ENCODE assay signal across 9 cellular contexts in the genomic region with DNA sequence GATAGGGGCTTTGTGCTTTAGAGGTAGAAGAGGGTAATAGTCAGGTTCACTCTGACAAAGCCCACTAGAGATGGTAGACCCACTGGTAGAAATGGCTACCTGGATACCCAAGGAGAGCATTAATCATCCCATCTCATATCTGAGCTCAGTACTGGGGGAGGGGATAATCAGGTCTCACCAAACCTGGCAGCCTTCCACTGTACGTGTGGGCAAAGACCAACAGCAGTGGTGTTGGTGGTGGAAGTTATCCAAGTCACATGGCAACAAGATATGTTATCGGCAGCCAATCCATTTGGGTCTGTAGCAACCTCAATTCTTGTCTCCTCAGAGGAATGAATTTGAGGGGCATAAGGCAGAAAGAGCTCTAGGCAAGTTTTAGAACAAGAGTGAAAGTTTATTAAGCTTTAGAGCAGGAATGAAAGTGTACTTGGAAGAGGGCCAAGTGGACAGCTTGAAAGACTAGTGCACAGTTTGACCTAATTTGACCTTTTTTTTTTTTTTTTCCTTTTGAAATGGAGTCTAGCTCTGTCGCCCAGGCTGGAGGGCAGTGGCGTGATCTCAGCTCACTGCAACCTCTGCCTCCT.
DNase-seq lines count a peak whose midpoint lies in the region; ATAC-seq and TF ChIP-seq lines count a peak whose summit lies in the region.
"Had no signal": no experiment of that assay in that cellular context is flagged by ENCODE, and none has a peak within 500 bp of the region (broad histone marks: within the 10 kb centered on the region; RNA-seq: fewer than 3 reads in every experiment).

No MANE protein-coding gene starts in this region.

- H3K4me3 ChIP-seq in PC-9 (no peak overlapping the region), fibroblast of the aortic adventitia (ENCODE audit: low read depth, low read length) (no peak overlapping the region)
- H3K4me3 ChIP-seq in CD8-positive, alpha-beta T cell (ENCODE audit: low read depth, low read length): no peak overlapping the region

- peak overlapping the region; percentile 54 for H3K27ac ChIP-seq in PC-9
- no peak overlapping the region for H3K27ac ChIP-seq in CD8-positive, alpha-beta T cell (ENCODE audit: low read depth, low read length)

- BruUV-seq in PC-9 (replicated peaks; lab: Mats Ljungman, UMichigan): no TSS peak

- peak overlapping the region; percentile 64 for H3K4me2 ChIP-seq in PC-9

- CTCF ChIA-PET in PC-9 (lab: Charles Lee): no interaction called here
- CTCF ChIA-PET in CD8-positive, alpha-beta T cell (lab: Charles Lee): no interaction called here

- peak overlapping the region; percentile 29 for H3K27ac Mint-ChIP-seq in stimulated activated effector memory CD8-positive, alpha-beta T cell treated with anti-CD3 and anti-CD28 coated beads, Interleukin-12 subunit alpha, Interleukin-12 subunit beta, amount 100 ng/mL, for 72 hours
- no peak overlapping the region for H3K27ac Mint-ChIP-seq in CD8-positive, alpha-beta T cell

- TF ChIP-seq CTCF in PC-9 (conservative IDR thresholded peaks at IDR 0.05) (no peak), fibroblast of the aortic adventitia (IDR thresholded peaks at IDR 0.05; ENCODE audit: insufficient read depth, low read length) (no peak)
- TF ChIP-seq CTCF in CD8-positive, alpha-beta T cell (IDR thresholded peaks at IDR 0.05): no peak

- H3K36me3 ChIP-seq in PC-9 (ENCODE audit: low read depth): no peaks in the 10 kb centered on the region
- no peaks in the 10 kb centered on the region for H3K36me3 ChIP-seq in CD8-positive, alpha-beta T cell (ENCODE audit: insufficient read depth, low read length)

- POLR2A ChIA-PET in PC-9 (lab: Charles Lee; ENCODE audit: unreplicated experiment): interaction anchor here (0.6 kb wide), 1 partner anchor 1390 kb away, joined by 9 read pairs; no protein-coding TSS in a partner anchor
- POLR2A ChIA-PET in CD8-positive, alpha-beta T cell (lab: Charles Lee): no interaction called here

- peak overlapping the region; percentile 6 for H3K4me3 Mint-ChIP-seq in stimulated activated effector memory CD8-positive, alpha-beta T cell treated with anti-CD3 and anti-CD28 coated beads, Interleukin-12 subunit alpha, Interleukin-12 subunit beta, amount 100 ng/mL, for 72 hours
- H3K4me3 Mint-ChIP-seq in CD8-positive, alpha-beta T cell: no peak overlapping the region

- H3K4me1 ChIP-seq in PC-9 (replicated peaks; ENCODE audit: insufficient read depth): peaks cover 24% of the 10 kb centered on the region
- no peaks in the 10 kb centered on the region for H3K4me1 ChIP-seq in CD8-positive, alpha-beta T cell (ENCODE audit: insufficient read depth, low read length)

- peaks cover 15% of the 10 kb centered on the region for H3F3A ChIP-seq in PC-9 (ENCODE audit: insufficient read depth, low read depth)

- H3K9me3 ChIP-seq in PC-9 (ENCODE audit: insufficient read depth, low read depth): no peaks in the 10 kb centered on the region
- H3K9me3 ChIP-seq in CD8-positive, alpha-beta T cell (ENCODE audit: low read length): no peaks in the 10 kb centered on the region

- H2AFZ ChIP-seq in PC-9: no peak overlapping the region; the same call in 1 of the 2 replicates

- DNase-seq in NCI-H82 (lab: John Stamatoyannopoulos, UW) (peak; percentile 35), NCI-H82 treated with DMSO at 0.1 percent for 48 hours (lab: John Stamatoyannopoulos, UW; ENCODE audit: unreplicated experiment) (no peak), PC-9 (peak; percentile 56 to 65), fibroblast of the aortic adventitia (ENCODE audit: low read depth) (peak; percentile 54), NCI-H1092 treated with DMSO at 0.1 percent for 48 hours (lab: John Stamatoyannopoulos, UW) (no peak)
- no peak for DNase-seq in stimulated activated effector memory CD8-positive, alpha-beta T cell treated with anti-CD3 and anti-CD28 coated beads, Interleukin-12 subunit alpha, Interleukin-12 subunit beta, amount 100 ng/mL, for 72 hours (ENCODE audit: low spot score in 2 of 2)
- DNase-seq in CD8-positive, alpha-beta T cell: no peak
- DNase-seq: amygdala had no signal

- H3K9me3 Mint-ChIP-seq in stimulated activated effector memory CD8-positive, alpha-beta T cell treated with anti-CD3 and anti-CD28 coated beads, Interleukin-12 subunit alpha, Interleukin-12 subunit beta, amount 100 ng/mL, for 72 hours: peaks cover 3% of the 10 kb centered on the region
- peaks cover 6% of the 10 kb centered on the region for H3K9me3 Mint-ChIP-seq in CD8-positive, alpha-beta T cell

- no peaks in the 10 kb centered on the region; the same call in 1 of the 2 replicates for H4K20me1 ChIP-seq in PC-9 (ENCODE audit: insufficient read depth)

- no peaks in the 10 kb centered on the region for H3K9me2 ChIP-seq in PC-9 (ENCODE audit: insufficient read depth)

- peak; percentile 50 for ATAC-seq in stimulated activated effector memory CD8-positive, alpha-beta T cell treated with anti-CD3 and anti-CD28 coated beads, Interleukin-12 subunit alpha, Interleukin-12 subunit beta, amount 100 ng/mL, for 72 hours
- ATAC-seq in CD8-positive, alpha-beta T cell: no peak
- no peak for ATAC-seq in GM18498 (IDR thresholded peaks at IDR 0.05; ENCODE audit: unreplicated experiment)

- peaks cover 7% of the 10 kb centered on the region for H3K27me3 Mint-ChIP-seq in CD8-positive, alpha-beta T cell (ENCODE audit: low read depth)

- peaks cover 18% of the 10 kb centered on the region for H3K4me1 Mint-ChIP-seq in stimulated activated effector memory CD8-positive, alpha-beta T cell treated with anti-CD3 and anti-CD28 coated beads, Interleukin-12 subunit alpha, Interleukin-12 subunit beta, amount 100 ng/mL, for 72 hours
- no peaks in the 10 kb centered on the region for H3K4me1 Mint-ChIP-seq in CD8-positive, alpha-beta T cell (ENCODE audit: low read depth)

- H3K27me3 ChIP-seq in PC-9 (ENCODE audit: insufficient read depth, low read depth): no peaks in the 10 kb centered on the region
- H3K27me3 ChIP-seq in CD8-positive, alpha-beta T cell (ENCODE audit: insufficient read depth, low read length): no peaks in the 10 kb centered on the region

- intact Hi-C loops in PC-9 (cut with micrococcal nuclease; ENCODE audit: unreplicated experiment): loop anchor here (2.0 kb wide), 2 partner anchors 40 to 48 kb away; no protein-coding TSS in a partner anchor
- intact Hi-C loops in CD8-positive, alpha-beta T cell (cut with DNase I, micrococcal nuclease): no loop called here

- H3K79me2 ChIP-seq in PC-9 (ENCODE audit: low read depth): no peaks in the 10 kb centered on the region

- H3K36me3 Mint-ChIP-seq in stimulated activated effector memory CD8-positive, alpha-beta T cell treated with anti-CD3 and anti-CD28 coated beads, Interleukin-12 subunit alpha, Interleukin-12 subunit beta, amount 100 ng/mL, for 72 hours: peaks cover 6% of the 10 kb centered on the region
- no peaks in the 10 kb centered on the region for H3K36me3 Mint-ChIP-seq in CD8-positive, alpha-beta T cell

Comparison
In these comparisons a context has a peak if more than half of its experiments do, and no peak if none do; other contexts are left out.
1. DNase-seq: peak in NCI-H82 (single experiment), PC-9 (2 of 2) and fibroblast of the aortic adventitia (single experiment); none in NCI-H82 treated with DMSO at 0.1 percent for 48 hours (single experiment), stimulated activated effector memory CD8-positive, alpha-beta T cell treated with anti-CD3 and anti-CD28 coated beads, Interleukin-12 subunit alpha, Interleukin-12 subunit beta, amount 100 ng/mL, for 72 hours (0 of 2), CD8-positive, alpha-beta T cell (0 of 7) and NCI-H1092 treated with DMSO at 0.1 percent for 48 hours (single experiment).